In the genomic region with DNA sequence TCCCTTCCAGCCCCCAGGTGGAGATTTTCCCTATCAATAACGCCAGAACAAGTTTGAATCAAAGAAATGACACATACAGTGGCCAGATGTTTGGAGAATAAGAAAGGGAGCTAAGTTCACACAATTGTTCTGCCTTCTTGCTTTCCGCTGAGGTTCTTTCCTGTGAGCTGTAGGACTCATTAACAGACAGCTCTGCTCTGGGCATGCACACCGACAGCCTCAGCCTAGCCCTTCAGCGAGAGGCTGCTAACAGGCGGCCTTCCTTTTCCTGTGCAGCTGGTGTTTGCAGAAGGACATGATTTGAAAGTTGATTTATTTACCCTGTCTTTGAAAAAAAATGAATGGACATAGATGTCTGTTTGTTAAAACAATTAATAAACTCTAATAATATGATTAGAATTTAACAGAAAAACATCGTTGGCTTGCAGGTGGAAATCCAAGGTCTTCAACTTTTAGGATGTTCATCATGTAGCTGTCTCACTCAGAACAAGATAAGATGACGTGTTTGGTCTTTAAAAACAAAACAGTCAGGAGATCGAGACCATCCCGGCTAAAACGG, we compare ENCODE assay signal across 10 cellular contexts.
DNase-seq lines count a peak whose midpoint lies in the region; ATAC-seq and TF ChIP-seq lines count a peak whose summit lies in the region.
"Had no signal": no experiment of that assay in that cellular context is flagged by ENCODE, and none has a peak within 500 bp of the region (broad histone marks: within the 10 kb centered on the region; RNA-seq: fewer than 3 reads in every experiment).

No MANE protein-coding gene starts in this region.

- H3K9me2 ChIP-seq in MM.1S (replicated peaks; ENCODE audit: insufficient read depth, low read length) = no peaks in the 10 kb centered on the region

- H3K4me2 ChIP-seq in MM.1S (ENCODE audit: low read depth, low read length) = no peak overlapping the region
- H3K4me2 ChIP-seq: KMS-11 had no signal

- no peak overlapping the region for H2AFZ ChIP-seq in MM.1S (ENCODE audit: low read length)

- H3K9me3 ChIP-seq in MM.1S (replicated peaks; ENCODE audit: insufficient read depth, low read length) = no peaks in the 10 kb centered on the region

- H3K79me2 ChIP-seq in MM.1S (ENCODE audit: low read length) = no peaks in the 10 kb centered on the region

- H3K4me1 ChIP-seq in MM.1S (ENCODE audit: low read length) = no peaks in the 10 kb centered on the region

- H3K27me3 ChIP-seq in MM.1S (replicated peaks; ENCODE audit: insufficient read depth, low read length) = no peaks in the 10 kb centered on the region

- no peak overlapping the region for H3K4me3 ChIP-seq in MM.1S (ENCODE audit: low read length)

- ATAC-seq in HG03108 (IDR thresholded peaks at IDR 0.05; ENCODE audit: unreplicated experiment) (peak; percentile 83), left lobe of liver (peak; percentile 34)

- no peaks in the 10 kb centered on the region for H3K36me3 ChIP-seq in MM.1S (replicated peaks; ENCODE audit: insufficient read depth, low read length)

- no peaks in the 10 kb centered on the region for H3F3A ChIP-seq in MM.1S (ENCODE audit: insufficient read depth, low read length)

- H4K20me1 ChIP-seq in MM.1S (ENCODE audit: insufficient read depth, low read length) = no peaks in the 10 kb centered on the region

- DNase-seq in DMS79 treated with DMSO at 0.1 percent for 48 hours (lab: John Stamatoyannopoulos, UW) (peak; percentile 64), DMS79 (lab: John Stamatoyannopoulos, UW) (no peak), UCSD-AML1 (lab: John Stamatoyannopoulos, UW; ENCODE audit: unreplicated experiment) (peak; percentile 59), left lobe of liver (ENCODE audit: low spot score) (no peak), hepatic stellate cell (ENCODE audit: low spot score) (no peak), foreskin melanocyte (no peak), MM.1S (no peak)

- TF ChIP-seq CTCF in MM.1S (IDR thresholded peaks at IDR 0.05; ENCODE audit: low read length) = no peak

- no peak overlapping the region for H3K27ac ChIP-seq in MM.1S (ENCODE audit: low read length)
- H3K27ac ChIP-seq: 22Rv1, KMS-11 had no signal

- H3K9ac ChIP-seq in MM.1S (ENCODE audit: low read length) = no peak overlapping the region
- H3K9ac ChIP-seq: KMS-11 had no signal

Comparison
In these comparisons a context has a peak if more than half of its experiments do, and no peak if none do; other contexts are left out.
1. DNase-seq: peak in DMS79 treated with DMSO at 0.1 percent for 48 hours (single experiment) and UCSD-AML1 (single experiment); none in DMS79 (single experiment), left lobe of liver (single experiment), hepatic stellate cell (single experiment), foreskin melanocyte (single experiment) and MM.1S (single experiment).